ENCODE assay signal across 2 cellular contexts in genomic region chr12:117921922-117922777, GRCh38.
A peak's percentile ranks its signal among the peaks of the same experiment; 100 is the strongest.
TF ChIP-seq lines count a peak whose summit lies in the region.

No MANE protein-coding gene starts in this region.

TF ChIP-seq in HepG2, 621 proteins besides CTCF, POLR2A, EP300 and RAD21:
- TF ChIP-seq GATA4 (IDR thresholded peaks at IDR 0.05; ENCODE audit: borderline replicate concordance, low read depth) (no peak), CENPBD1 (CRISPR knock-in tag; IDR thresholded peaks at IDR 0.05; ENCODE audit: borderline replicate concordance, low read depth) (no peak), PRDM10 (CRISPR knock-in tag; IDR thresholded peaks at IDR 0.05; ENCODE audit: low read depth) (no peak), PBX2 (CRISPR knock-in tag; IDR thresholded peaks at IDR 0.05) (no peak), ZNF180 (CRISPR knock-in tag; IDR thresholded peaks at IDR 0.05; ENCODE audit: borderline replicate concordance, low read depth) (no peak), MAFF (IDR thresholded peaks at IDR 0.05; ENCODE audit: low read depth, low read length) (peak; percentile 47), RBM39 (IDR thresholded peaks at IDR 0.05; ENCODE audit: low read depth, low read length, poor library complexity, severe bottlenecking) (no peak), ZNF446 (CRISPR knock-in tag; IDR thresholded peaks at IDR 0.05) (no peak), ZHX1 (CRISPR knock-in tag; IDR thresholded peaks at IDR 0.05; ENCODE audit: low read depth) (no peak), CEBPG (CRISPR knock-in tag; IDR thresholded peaks at IDR 0.05) (no peak), SIN3B (IDR thresholded peaks at IDR 0.05; ENCODE audit: low read length) (no peak), ZNF562 (CRISPR knock-in tag; IDR thresholded peaks at IDR 0.05; ENCODE audit: borderline replicate concordance) (no peak), MAFK (conservative IDR thresholded peaks at IDR 0.05 in 1 of 2, IDR thresholded peaks at IDR 0.05 in 1 of 2; ENCODE audit: low read length in 2 of 2) (peak in 1 of 2 experiments; percentile 57; a peak in 3 of 4 replicates), ZNF709 (CRISPR knock-in tag; IDR thresholded peaks at IDR 0.05) (no peak), NCOA1 (CRISPR knock-in tag; IDR thresholded peaks at IDR 0.05) (no peak), TBX2 (CRISPR knock-in tag; IDR thresholded peaks at IDR 0.05; ENCODE audit: borderline replicate concordance) (no peak), ZNF768 (CRISPR knock-in tag; IDR thresholded peaks at IDR 0.05) (no peak)

TF ChIP-seq in K562, 482 proteins besides CTCF, POLR2A, EP300 and RAD21:
- no peak for TF ChIP-seq FOXK1 (CRISPR knock-in tag; IDR thresholded peaks at IDR 0.05; ENCODE audit: borderline replicate concordance)
- no peak for TF ChIP-seq PHTF2 (CRISPR knock-in tag; IDR thresholded peaks at IDR 0.05)
- TF ChIP-seq C11orf30 (IDR thresholded peaks at IDR 0.05; ENCODE audit: low read depth), result peak; percentile 39
- no peak for TF ChIP-seq ARID1B (IDR thresholded peaks at IDR 0.05)
- peak; percentile 57; the same call in 1 of the 2 replicates for TF ChIP-seq ZNF316 (IDR thresholded peaks at IDR 0.05)
- peak; percentile 75 for TF ChIP-seq PKNOX1 (IDR thresholded peaks at IDR 0.05)
